Comparison of ENCODE assay signal across 8 cellular contexts in the genomic region with DNA sequence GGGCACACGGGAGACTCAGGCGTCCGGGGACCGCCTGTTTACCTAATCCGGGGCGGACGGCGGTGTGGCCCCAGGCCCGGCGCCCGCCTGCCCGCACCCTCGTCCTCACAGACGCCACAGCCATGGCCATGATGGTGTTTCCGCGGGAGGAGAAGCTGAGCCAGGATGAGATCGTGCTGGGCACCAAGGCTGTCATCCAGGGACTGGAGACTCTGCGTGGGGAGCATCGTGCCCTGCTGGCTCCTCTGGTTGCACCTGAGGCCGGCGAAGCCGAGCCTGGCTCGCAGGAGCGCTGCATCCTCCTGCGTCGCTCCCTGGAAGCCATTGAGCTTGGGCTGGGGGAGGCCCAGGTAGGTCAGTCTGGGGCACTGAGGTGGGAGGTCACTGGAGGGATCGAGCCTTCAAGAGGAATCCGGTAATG. TPM values are rescaled to one million over a fixed set of nuclear protein-coding genes. Genes with fewer than 3 reads are reported as not detected.
DNase-seq lines count a peak whose midpoint lies in the region; ATAC-seq, FAIRE-seq and TF ChIP-seq lines count a peak whose summit lies in the region.

No MANE protein-coding gene starts in this region.

- TF ChIP-seq CTCF in 22Rv1 (IDR thresholded peaks at IDR 0.05) (peak; percentile 67), bronchial epithelial cell (IDR thresholded peaks at IDR 0.05; ENCODE audit: insufficient read depth, low read length, severe bottlenecking) (no peak), mesothelial cell of epicardium (IDR thresholded peaks at IDR 0.05; ENCODE audit: unreplicated experiment) (no peak)

- peaks cover 15% of the 10 kb centered on the region for H3K4me1 Mint-ChIP-seq in mesothelial cell of epicardium

- H3K27me3 Mint-ChIP-seq in mesothelial cell of epicardium (ENCODE audit: low read depth) = no peaks in the 10 kb centered on the region

- peak overlapping the region; percentile 80 for H3K4me3 Mint-ChIP-seq in mesothelial cell of epicardium

- peak; percentile 7 for ATAC-seq in HG03469 (IDR thresholded peaks at IDR 0.05; ENCODE audit: unreplicated experiment)
- no peak for ATAC-seq in GM18867 (IDR thresholded peaks at IDR 0.05; ENCODE audit: unreplicated experiment)
- no peak for ATAC-seq in GM18511 (IDR thresholded peaks at IDR 0.05; ENCODE audit: unreplicated experiment)

- H3K36me3 Mint-ChIP-seq in mesothelial cell of epicardium = peaks cover 13% of the 10 kb centered on the region

- H3K27me3 ChIP-seq in bronchial epithelial cell (ENCODE audit: control insufficient read depth, insufficient read depth, low read length) = no peaks in the 10 kb centered on the region

- FAIRE-seq in bronchial epithelial cell (lab: Jason Lieb, UNC) = no peak

- H3K4me3 ChIP-seq in bronchial epithelial cell (ENCODE audit: low read depth, low read length) = peak overlapping the region; percentile 98

- H3K36me3 ChIP-seq in bronchial epithelial cell (ENCODE audit: control insufficient read depth, insufficient read depth, low read length) = peaks cover 10% of the 10 kb centered on the region

- H3K27ac Mint-ChIP-seq in mesothelial cell of epicardium = peak overlapping the region; percentile 61

- DNase-seq in bronchial epithelial cell (ENCODE audit: low read depth) = no peak
- DNase-seq in mesothelial cell of epicardium (ENCODE audit: low spot score in 2 of 2, unreplicated experiment in 2 of 2) = no peak
- DNase-seq in occipital lobe (lab: John Stamatoyannopoulos, UW) = no peak
- no peak for DNase-seq in NCI-H1436 (lab: John Stamatoyannopoulos, UW)

- no peaks in the 10 kb centered on the region for H3K9me3 Mint-ChIP-seq in mesothelial cell of epicardium

- H3K27ac ChIP-seq in 22Rv1 = peak overlapping the region; percentile 90

RNA-seq across cellular contexts. Expression of a gene that starts 1.0 kb away (rescaled TPM):
- total RNA-seq in bronchial epithelial cell (25.8 and 32.5 TPM in 2 replicates), mesothelial cell of epicardium (42.0 to 43.0 TPM (median 42.9 TPM) in 3 replicates), occipital lobe (31.5 TPM)

RNA-seq across cellular contexts. Expression of a gene that starts 10.0 kb away (rescaled TPM):
- 54.5 and 68.0 TPM in 2 replicates for total RNA-seq in bronchial epithelial cell
- 88.6 to 91.8 TPM (median 90.1 TPM) in 3 replicates for total RNA-seq in mesothelial cell of epicardium
- total RNA-seq in occipital lobe = 28.9 TPM

RNA-seq across cellular contexts. Expression of a gene that starts 19.5 kb away (rescaled TPM):
- total RNA-seq in bronchial epithelial cell (not detected in 2 replicates), mesothelial cell of epicardium (10.1 to 11.5 TPM (median 10.2 TPM) in 3 replicates), occipital lobe (33.1 TPM)

RNA-seq across cellular contexts. Expression of a gene that starts 30.5 kb away (rescaled TPM):
- total RNA-seq in bronchial epithelial cell (231 and 294 TPM in 2 replicates), mesothelial cell of epicardium (66.8 to 74.0 TPM (median 71.2 TPM) in 3 replicates), occipital lobe (32.4 TPM)

RNA-seq across cellular contexts. Expression of a gene that starts 33.2 kb away (rescaled TPM):
- total RNA-seq in bronchial epithelial cell = not detected in 2 replicates
- 1.3 to 1.8 TPM (median 1.6 TPM) in 3 replicates for total RNA-seq in mesothelial cell of epicardium
- 6.4 TPM for total RNA-seq in occipital lobe

Comparison
In these comparisons a context has a peak if more than half of its experiments do, and no peak if none do; other contexts are left out.
1. RNA of a gene that starts 19.5 kb away (total RNA-seq): 33.1 TPM in occipital lobe (single experiment) and 10.1 to 11.5 TPM in mesothelial cell of epicardium; not detected in bronchial epithelial cell; every median in the first group is over 10 times any median in the second.